ENCODE assay signal across 10 cellular contexts in genomic region chr5:95178046-95178651, GRCh38.
DNase-seq lines count a peak whose midpoint lies in the region; ATAC-seq and TF ChIP-seq lines count a peak whose summit lies in the region.
"Had no signal": no experiment of that assay in that cellular context is flagged by ENCODE, and none has a peak within 500 bp of the region (broad histone marks: within the 10 kb centered on the region; RNA-seq: fewer than 3 reads in every experiment).

No MANE protein-coding gene starts in this region.

- no peak overlapping the region for H3K27ac Mint-ChIP-seq in mesothelial cell of epicardium
- H3K27ac Mint-ChIP-seq: stimulated activated naive CD8-positive, alpha-beta T cell treated with anti-CD3 and anti-CD28 coated beads, Interleukin-15, amount 100 ng/mL, for 72 hours had no signal

- intact Hi-C loops in PC-3 (cut with micrococcal nuclease), result no loop called here

- no peaks in the 10 kb centered on the region for H3K4me1 ChIP-seq in PC-3 (ENCODE audit: insufficient read depth, low read length)

- H3K9ac ChIP-seq in PC-3 (ENCODE audit: low read length), result no peak overlapping the region

- BruUV-seq in PC-3 (replicated peaks; lab: Mats Ljungman, UMichigan), result no TSS peak

- no peak for ATAC-seq in PC-3
- ATAC-seq in GM19395 (IDR thresholded peaks at IDR 0.05; ENCODE audit: unreplicated experiment), result no peak
- no peak for ATAC-seq in GM19467 (IDR thresholded peaks at IDR 0.05; ENCODE audit: unreplicated experiment)
- ATAC-seq: stimulated activated naive CD8-positive, alpha-beta T cell treated with anti-CD3 and anti-CD28 coated beads, Interleukin-15, amount 100 ng/mL, for 72 hours had no signal

- POLR2A ChIA-PET in PC-3 (lab: Charles Lee; ENCODE audit: unreplicated experiment), result no interaction called here

- H3K79me2 ChIP-seq in PC-3 (ENCODE audit: low read length), result no peaks in the 10 kb centered on the region

- no peak overlapping the region for H2AFZ ChIP-seq in PC-3 (ENCODE audit: low read length)

- TF ChIP-seq CTCF in PC-3 (conservative IDR thresholded peaks at IDR 0.05; ENCODE audit: low read depth, low read length) (0 out of 2 replicates have a peak, but pooled peaks have one; percentile 16), mesothelial cell of epicardium (IDR thresholded peaks at IDR 0.05; ENCODE audit: unreplicated experiment) (no peak)

- H3K4me2 ChIP-seq in PC-3 (ENCODE audit: low read length), result no peak overlapping the region

- H3K4me1 Mint-ChIP-seq in mesothelial cell of epicardium, result peaks cover 5% of the 10 kb centered on the region

- CTCF ChIA-PET in PC-3 (lab: Charles Lee), result no interaction called here

- H3K9me3 Mint-ChIP-seq in mesothelial cell of epicardium, result peaks cover 12% of the 10 kb centered on the region

- no peaks in the 10 kb centered on the region for H4K20me1 ChIP-seq in PC-3 (ENCODE audit: low read length)

- H3K9me3 ChIP-seq in PC-3 (ENCODE audit: low read length), result no peaks in the 10 kb centered on the region

- no peaks in the 10 kb centered on the region for H3K9me2 ChIP-seq in PC-3 (replicated peaks; ENCODE audit: low read length)

- no peaks in the 10 kb centered on the region for H3K27me3 ChIP-seq in H7 (ENCODE audit: control insufficient read depth, insufficient read depth, low read length)
- no peaks in the 10 kb centered on the region for H3K27me3 ChIP-seq in PC-3 (ENCODE audit: low read length)
- H3K27me3 ChIP-seq: cardiac muscle cell had no signal

- no peaks in the 10 kb centered on the region for H3K27me3 Mint-ChIP-seq in mesothelial cell of epicardium (ENCODE audit: low read depth)

- DNase-seq in ACHN, result peak; percentile 85
- peak; percentile 19 for DNase-seq in H7
- DNase-seq in PC-3, result peak; percentile 4
- DNase-seq in glomerular visceral epithelial cell (ENCODE audit: extremely low spot score), result peak; percentile 99
- no peak for DNase-seq in AML-193 (lab: John Stamatoyannopoulos, UW)
- no peak for DNase-seq in mesothelial cell of epicardium (ENCODE audit: low spot score in 2 of 2, unreplicated experiment in 2 of 2)
- DNase-seq: stimulated activated naive CD8-positive, alpha-beta T cell treated with anti-CD3 and anti-CD28 coated beads, Interleukin-15, amount 100 ng/mL, for 72 hours had no signal

- no peak overlapping the region for H3K4me3 ChIP-seq in H7 (ENCODE audit: insufficient read depth, low read depth, low read length)
- H3K4me3 ChIP-seq in PC-3 (ENCODE audit: low read length), result no peak overlapping the region
- H3K4me3 ChIP-seq: cardiac muscle cell had no signal

- in situ Hi-C loops in ACHN (cut with HindIII; ENCODE audit: low pct_ligation_motif_present, low pct_unique_long_range_greater_than_20kb, low sequenced_read_pairs), result no loop called here

- H3K4me3 Mint-ChIP-seq in mesothelial cell of epicardium, result no peak overlapping the region
- H3K4me3 Mint-ChIP-seq: stimulated activated naive CD8-positive, alpha-beta T cell treated with anti-CD3 and anti-CD28 coated beads, Interleukin-15, amount 100 ng/mL, for 72 hours had no signal

- no peaks in the 10 kb centered on the region for H3K36me3 ChIP-seq in H7 (replicated peaks; ENCODE audit: control insufficient read depth, insufficient read depth, low read length)
- H3K36me3 ChIP-seq in PC-3 (ENCODE audit: low read depth, low read length), result no peaks in the 10 kb centered on the region
- H3K36me3 ChIP-seq: cardiac muscle cell had no signal

- H3K36me3 Mint-ChIP-seq in mesothelial cell of epicardium, result no peaks in the 10 kb centered on the region

- H3K27ac ChIP-seq in PC-3 (ENCODE audit: low read length), result no peak overlapping the region
- H3K27ac ChIP-seq: cardiac muscle cell had no signal

- H3F3A ChIP-seq in PC-3 (ENCODE audit: low read length, unreplicated experiment), result no peaks in the 10 kb centered on the region

Comparison
In these comparisons a context has a peak if more than half of its experiments do, and no peak if none do; other contexts are left out.
1. DNase-seq: peak in ACHN (single experiment), H7 (single experiment), PC-3 (single experiment) and glomerular visceral epithelial cell (single experiment); none in AML-193 (0 of 2) and mesothelial cell of epicardium (0 of 2).